10 cellular contexts compared by ENCODE assay signal in genomic region chr2:111071480-111072143, GRCh38. TPM values are rescaled to one million over a fixed set of nuclear protein-coding genes. Genes with fewer than 3 reads are reported as not detected.
A peak's percentile ranks its signal among the peaks of the same experiment; 100 is the strongest.
DNase-seq lines count a peak whose midpoint lies in the region; ATAC-seq, FAIRE-seq and TF ChIP-seq lines count a peak whose summit lies in the region.
"Had no signal": no experiment of that assay in that cellular context is flagged by ENCODE, and none has a peak within 500 bp of the region (broad histone marks: within the 10 kb centered on the region; RNA-seq: fewer than 3 reads in every experiment).

No MANE protein-coding gene starts in this region.

- H3K4me3 ChIP-seq in ACC112 (ENCODE audit: low read depth, low read length) (peak overlapping the region; percentile 44), astrocyte (ENCODE audit: insufficient read depth, low read depth, low read length) (peak overlapping the region; percentile 14)
- H3K4me3 ChIP-seq: SK-N-MC had no signal

- peak; percentile 55 for FAIRE-seq in astrocyte (lab: Jason Lieb, UNC)

- peak overlapping the region; percentile 55 for H3K9ac ChIP-seq in astrocyte (ENCODE audit: low read length)

- peak overlapping the region; percentile 52 for H2AFZ ChIP-seq in ACC112 (ENCODE audit: low read length, unreplicated experiment)
- H2AFZ ChIP-seq in astrocyte (ENCODE audit: low read depth, low read length): peak overlapping the region; percentile 25

- peak; percentile 80 for DNase-seq in astrocyte (ENCODE audit: low read depth)
- peak; percentile 93 for DNase-seq in kidney tubule cell (ENCODE audit: low spot score)
- DNase-seq in inferior parietal cortex (ENCODE audit: extremely low spot score): no peak
- DNase-seq in 8988T: no peak
- DNase-seq in type B pancreatic cell (ENCODE audit: extremely low spot score, unreplicated experiment): no peak

- ATAC-seq in HG02610 (IDR thresholded peaks at IDR 0.05; ENCODE audit: unreplicated experiment): peak; percentile 79
- ATAC-seq in HG02885 (IDR thresholded peaks at IDR 0.05; ENCODE audit: poor library complexity, unreplicated experiment): no peak

- no peak for TF ChIP-seq CTCF in astrocyte (IDR thresholded peaks at IDR 0.05; ENCODE audit: insufficient read depth, low read depth, low read length)
- TF ChIP-seq CTCF in type B pancreatic cell (conservative IDR thresholded peaks at IDR 0.05): no peak

- H3K4me1 Mint-ChIP-seq in astrocyte (ENCODE audit: low read depth, unreplicated experiment) (peaks cover 11% of the 10 kb centered on the region), type B pancreatic cell (ENCODE audit: unreplicated experiment) (no peaks in the 10 kb centered on the region)
- H3K4me1 Mint-ChIP-seq: central memory CD8-positive, alpha-beta T cell had no signal

- H3K9me3 Mint-ChIP-seq in astrocyte (ENCODE audit: unreplicated experiment): peaks cover 5% of the 10 kb centered on the region
- peaks cover 10% of the 10 kb centered on the region for H3K9me3 Mint-ChIP-seq in type B pancreatic cell

- peak overlapping the region; percentile 38 for H3K27ac Mint-ChIP-seq in astrocyte (ENCODE audit: unreplicated experiment)
- H3K27ac Mint-ChIP-seq in type B pancreatic cell: no peak overlapping the region

- H4K20me1 ChIP-seq in astrocyte (ENCODE audit: insufficient read depth, low read length): no peaks in the 10 kb centered on the region

- no peaks in the 10 kb centered on the region for H3K9me3 ChIP-seq in astrocyte (ENCODE audit: insufficient read depth, low read depth, low read length)

- H3K27me3 ChIP-seq in ACC112 (ENCODE audit: insufficient read depth, low read length) (peaks cover 9% of the 10 kb centered on the region; the same call in 1 of the 2 replicates), astrocyte (ENCODE audit: insufficient read depth, low read length) (peaks cover 4% of the 10 kb centered on the region)

- no peaks in the 10 kb centered on the region for H3K36me3 ChIP-seq in ACC112 (ENCODE audit: insufficient read depth, low read length)
- no peaks in the 10 kb centered on the region for H3K36me3 ChIP-seq in astrocyte (ENCODE audit: insufficient read depth, low read length)

- H3K79me2 ChIP-seq in ACC112 (ENCODE audit: control insufficient read depth, insufficient read depth, low read length, unreplicated experiment) (no peaks in the 10 kb centered on the region), astrocyte (ENCODE audit: insufficient read depth, low read length) (no peaks in the 10 kb centered on the region)

- peaks cover 26% of the 10 kb centered on the region for H3K4me1 ChIP-seq in ACC112 (ENCODE audit: control insufficient read depth, insufficient read depth, low read length, unreplicated experiment)
- H3K4me1 ChIP-seq in astrocyte (ENCODE audit: insufficient read depth, low read length): peaks cover 23% of the 10 kb centered on the region

- H3K27ac ChIP-seq in ACC112 (ENCODE audit: low read depth, low read length) (peak overlapping the region; percentile 98), astrocyte (ENCODE audit: low read depth, low read length) (peak overlapping the region; percentile 83)
- H3K27ac ChIP-seq: SK-N-MC had no signal

- H3K4me2 ChIP-seq in astrocyte (ENCODE audit: low read length): peak overlapping the region; percentile 64

- no peak overlapping the region for H3K4me3 Mint-ChIP-seq in astrocyte (ENCODE audit: unreplicated experiment)
- H3K4me3 Mint-ChIP-seq in type B pancreatic cell: no peak overlapping the region
- H3K4me3 Mint-ChIP-seq: central memory CD8-positive, alpha-beta T cell had no signal

- H3K27me3 Mint-ChIP-seq in astrocyte (ENCODE audit: low read depth, unreplicated experiment) (peaks cover 4% of the 10 kb centered on the region), type B pancreatic cell (no peaks in the 10 kb centered on the region)

- H3K36me3 Mint-ChIP-seq in astrocyte (ENCODE audit: low read depth, unreplicated experiment) (no peaks in the 10 kb centered on the region), type B pancreatic cell (no peaks in the 10 kb centered on the region)

RNA-seq across cellular contexts. Expression of gene BCL2L11, which starts 49.1 kb away (rescaled TPM):
- 12.6 and 19.3 TPM in 2 replicates for total RNA-seq in astrocyte
- 28.7 and 29.2 TPM in 2 replicates for total RNA-seq in type B pancreatic cell (ENCODE audit: low replicate concordance)

Comparison
In these comparisons a context has a peak if more than half of its experiments do, and no peak if none do; other contexts are left out.
1. DNase-seq: peak in astrocyte (single experiment) and kidney tubule cell (single experiment); none in inferior parietal cortex (single experiment), 8988T (single experiment) and type B pancreatic cell (single experiment).